9 cellular contexts compared by ENCODE assay signal in the genomic region with DNA sequence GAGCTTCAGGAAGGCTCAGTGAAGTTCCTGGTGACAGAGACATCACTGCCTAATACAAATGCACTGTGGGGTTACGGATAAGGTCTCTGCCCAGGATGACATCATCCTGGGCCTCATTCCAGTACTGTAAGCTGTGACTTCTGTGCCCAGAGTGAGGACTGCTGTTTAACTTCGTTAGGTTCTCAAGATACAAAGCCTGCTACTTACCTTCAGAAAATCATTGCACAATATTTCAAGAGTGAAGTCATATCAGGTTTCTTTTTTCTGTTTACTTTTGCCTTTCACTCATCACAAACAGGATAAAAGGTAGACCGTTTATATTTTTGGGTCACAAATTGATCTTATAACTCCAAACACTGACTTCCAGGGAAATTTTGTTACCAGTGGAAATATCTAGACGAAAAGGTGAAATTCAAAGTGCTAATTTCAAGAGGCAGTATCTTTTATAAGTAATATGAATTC.
DNase-seq lines count a peak whose midpoint lies in the region; ATAC-seq, FAIRE-seq and TF ChIP-seq lines count a peak whose summit lies in the region.
"Had no signal": no experiment of that assay in that cellular context is flagged by ENCODE, and none has a peak within 500 bp of the region (broad histone marks: within the 10 kb centered on the region; RNA-seq: fewer than 3 reads in every experiment).

No MANE protein-coding gene starts in this region.

- FAIRE-seq in K562 (lab: Jason Lieb, UNC) = peak; percentile 97

- no peak overlapping the region for H3K4me2 ChIP-seq in K562 (ENCODE audit: insufficient read depth, low read length)

- 0 out of 2 replicates have a peak, but pooled peaks cover 2% of the 10 kb centered on the region for H3K9me3 ChIP-seq in K562 (replicated peaks; ENCODE audit: control insufficient read depth, insufficient read depth, low read depth, low read length)

- in situ Hi-C loops in K562 (cut with MboI) = no loop called here

- POLR2A ChIA-PET in K562 (lab: Yijun Ruan, JAX) = interaction anchor here (0.6 to 1.9 kb wide), 5 partner anchors 22 to 159 kb away, joined by 3 to 7 read pairs (median 3); no protein-coding TSS in a partner anchor

- H3K9ac ChIP-seq in K562 (ENCODE audit: insufficient read depth in 1 of 2, low read depth in 2 of 2, low read length in 2 of 2) = peak overlapping the region in 1 of 2 experiments; percentile 32; a peak in 2 of 4 replicates

- DNase-seq in AG08396 (ENCODE audit: low spot score) (peak; percentile 36), K562 (ENCODE audit: extremely low read depth in 1 of 4, low spot score in 3 of 4) (peak; percentile 50 to 87 (median 62)), left kidney (ENCODE audit: low read depth, low spot score) (peak; percentile 64)
- no peak for DNase-seq in stimulated activated CD4-positive, alpha-beta T cell treated with anti-CD3 and anti-CD28 coated beads, Interleukin-15, amount 100 ng/mL, for 24 hours
- DNase-seq: activated T-cell treated with anti-CD3 and anti-CD28 coated beads, Interleukin-2, amount 50 U/mL, for 48 hours had no signal

- no peaks in the 10 kb centered on the region for H4K20me1 ChIP-seq in K562 (replicated peaks; ENCODE audit: control insufficient read depth, insufficient read depth, low read length)

- H3K9me1 ChIP-seq in K562 (ENCODE audit: control insufficient read depth, insufficient read depth, low read length) = no peaks in the 10 kb centered on the region

- intact Hi-C loops in K562 (cut with micrococcal nuclease) = no loop called here

- no peak for TF ChIP-seq POLR2A in K562 (conservative IDR thresholded peaks at IDR 0.05)

- peak; percentile 9 to 30; a peak in 1 of 4 replicates for TF ChIP-seq RAD21 in K562 (CRISPR knock-in tag; conservative IDR thresholded peaks at IDR 0.05 in 1 of 2, IDR thresholded peaks at IDR 0.05 in 1 of 2)

- H3K4me3 ChIP-seq in K562 = no peak overlapping the region

- H3K27me3 ChIP-seq in K562 (ENCODE audit: control insufficient read depth in 2 of 2, insufficient read depth in 2 of 2, low read length in 2 of 2) = no peaks in the 10 kb centered on the region

- peak; percentile 56 for TF ChIP-seq EP300 in K562 (IDR thresholded peaks at IDR 0.05; ENCODE audit: low read length)

- H3K27ac ChIP-seq in K562 (ENCODE audit: extremely low read depth, low read depth, low read length) = peak overlapping the region; percentile 37; the same call in 1 of the 3 replicates

- 9% methylated on average over 4 of the region's 4 CpGs for WGBS in K562 (ENCODE audit: insufficient coverage, low coverage, missing lambda C conversion rate)

- CTCF ChIA-PET in K562 (lab: Yijun Ruan, JAX; ENCODE audit: low intra/inter-chr PET ratio) = interaction anchor here (0.5 kb wide), 1 partner anchor 171 kb away, joined by 3 read pairs; no protein-coding TSS in a partner anchor

- no TSS peak for BruUV-seq in K562 (replicated peaks; lab: Mats Ljungman, UMichigan)

- H3K79me2 ChIP-seq in K562 (ENCODE audit: control insufficient read depth, insufficient read depth, low read length) = no peaks in the 10 kb centered on the region

- no peaks in the 10 kb centered on the region for H3K36me3 ChIP-seq in K562 (ENCODE audit: control insufficient read depth, insufficient read depth, low read length)

- peaks cover 0 to 42% of the 10 kb centered on the region in 2 experiments; a peak in 3 of 5 replicates for H3K4me1 ChIP-seq in K562 (replicated peaks in 1 of 2; ENCODE audit: control insufficient read depth in 2 of 2, insufficient read depth in 2 of 2, low read length in 2 of 2)

- ATAC-seq in HG03432 (IDR thresholded peaks at IDR 0.05; ENCODE audit: unreplicated experiment) (peak; percentile 71), K562 (peak; percentile 91), HG03039 (IDR thresholded peaks at IDR 0.05; ENCODE audit: unreplicated experiment) (no peak), GM21825 (IDR thresholded peaks at IDR 0.05; ENCODE audit: unreplicated experiment) (no peak), HG03108 (IDR thresholded peaks at IDR 0.05; ENCODE audit: unreplicated experiment) (no peak)

- no peak for TF ChIP-seq CTCF in K562 (IDR thresholded peaks at IDR 0.05 in 2 of 3, conservative IDR thresholded peaks at IDR 0.05 in 1 of 3; ENCODE audit: insufficient read depth in 2 of 3, low read depth in 1 of 3, low read length in 3 of 3)

- H2AFZ ChIP-seq in K562 (ENCODE audit: low read depth, low read length) = peak overlapping the region; percentile 68

TF ChIP-seq in K562, 482 proteins besides CTCF, POLR2A, EP300 and RAD21 (continues in another document):
- peak; percentile 26 for TF ChIP-seq E2F8 (IDR thresholded peaks at IDR 0.05; ENCODE audit: low read depth, partially characterized antibody)
- 0 out of 2 replicates have a peak, but pooled peaks have one; percentile 27 for TF ChIP-seq MYNN (IDR thresholded peaks at IDR 0.05)
- no peak for TF ChIP-seq MYNN (CRISPR knock-in tag; IDR thresholded peaks at IDR 0.05)
- peak; percentile 66 for TF ChIP-seq SOX6 (IDR thresholded peaks at IDR 0.05)
- peak; percentile 20; the same call in 1 of the 2 replicates for TF ChIP-seq SMARCC2 (IDR thresholded peaks at IDR 0.05; ENCODE audit: low read depth)
- TF ChIP-seq NR4A1 (CRISPR knock-in tag; IDR thresholded peaks at IDR 0.05) = no peak
- no peak for TF ChIP-seq NR4A1 (tag; IDR thresholded peaks at IDR 0.05)
- TF ChIP-seq, protein P1, sequence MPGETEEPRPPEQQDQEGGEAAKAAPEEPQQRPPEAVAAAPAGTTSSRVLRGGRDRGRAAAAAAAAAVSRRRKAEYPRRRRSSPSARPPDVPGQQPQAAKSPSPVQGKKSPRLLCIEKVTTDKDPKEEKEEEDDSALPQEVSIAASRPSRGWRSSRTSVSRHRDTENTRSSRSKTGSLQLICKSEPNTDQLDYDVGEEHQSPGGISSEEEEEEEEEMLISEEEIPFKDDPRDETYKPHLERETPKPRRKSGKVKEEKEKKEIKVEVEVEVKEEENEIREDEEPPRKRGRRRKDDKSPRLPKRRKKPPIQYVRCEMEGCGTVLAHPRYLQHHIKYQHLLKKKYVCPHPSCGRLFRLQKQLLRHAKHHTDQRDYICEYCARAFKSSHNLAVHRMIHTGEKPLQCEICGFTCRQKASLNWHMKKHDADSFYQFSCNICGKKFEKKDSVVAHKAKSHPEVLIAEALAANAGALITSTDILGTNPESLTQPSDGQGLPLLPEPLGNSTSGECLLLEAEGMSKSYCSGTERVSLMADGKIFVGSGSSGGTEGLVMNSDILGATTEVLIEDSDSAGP (CRISPR knock-in tag; IDR thresholded peaks at IDR 0.05) = no peak
- no peak for TF ChIP-seq GATAD2B (IDR thresholded peaks at IDR 0.05; ENCODE audit: borderline replicate concordance)
- TF ChIP-seq SMARCA4 (IDR thresholded peaks at IDR 0.05) = peak; percentile 65
- peak in 1 of 2 experiments; percentile 68; a peak in 1 of 4 replicates for TF ChIP-seq RCOR1 (IDR thresholded peaks at IDR 0.05; ENCODE audit: borderline replicate concordance in 1 of 2, low read depth in 2 of 2, low read length in 2 of 2)
- TF ChIP-seq PBX2 (CRISPR knock-in tag; IDR thresholded peaks at IDR 0.05; ENCODE audit: low read depth) = no peak
- peak; percentile 54 for TF ChIP-seq PBX2 (tag; conservative IDR thresholded peaks at IDR 0.05; ENCODE audit: low read depth)
- TF ChIP-seq ZNF589 (CRISPR knock-in tag; IDR thresholded peaks at IDR 0.05; ENCODE audit: low read depth) = 0 out of 2 replicates have a peak, but pooled peaks have one; percentile 42
- no peak for TF ChIP-seq ATF1 (CRISPR knock-in tag; IDR thresholded peaks at IDR 0.05)
- TF ChIP-seq ATF1 (tag; IDR thresholded peaks at IDR 0.05) = peak; percentile 47
- peak; percentile 68 for TF ChIP-seq MEIS2 (IDR thresholded peaks at IDR 0.05; ENCODE audit: partially characterized antibody)
- peak; percentile 31; the same call in 1 of the 2 replicates for TF ChIP-seq MTA1 (IDR thresholded peaks at IDR 0.05; ENCODE audit: borderline replicate concordance)
- TF ChIP-seq DPF2 (IDR thresholded peaks at IDR 0.05) = peak; percentile 58

Comparison
In these comparisons a context has a peak if more than half of its experiments do, and no peak if none do; other contexts are left out.
1. ATAC-seq: peak in HG03432 (single experiment) and K562 (single experiment); none in HG03039 (single experiment), GM21825 (single experiment) and HG03108 (single experiment).